Comparison of ENCODE assay signal across 1 cellular context in genomic region chr3:165728924-165729323, GRCh38.
TF ChIP-seq lines count a peak whose summit lies in the region.

No MANE protein-coding gene starts in this region.

TF ChIP-seq in HepG2, 621 proteins besides CTCF, POLR2A, EP300 and RAD21:
- no peak for TF ChIP-seq TCF7 (IDR thresholded peaks at IDR 0.05; ENCODE audit: low read depth)
- no peak for TF ChIP-seq ZBTB38 (CRISPR knock-in tag; IDR thresholded peaks at IDR 0.05)
- no peak for TF ChIP-seq RBAK (CRISPR knock-in tag; IDR thresholded peaks at IDR 0.05)
- no peak for TF ChIP-seq PPARG (CRISPR knock-in tag; conservative IDR thresholded peaks at IDR 0.05)
- TF ChIP-seq ZBTB20 (CRISPR knock-in tag; IDR thresholded peaks at IDR 0.05; ENCODE audit: borderline replicate concordance, low read depth): no peak
- no peak for TF ChIP-seq KLF9 (CRISPR knock-in tag; IDR thresholded peaks at IDR 0.05; ENCODE audit: low read depth)
- TF ChIP-seq CSRNP2 (CRISPR knock-in tag; conservative IDR thresholded peaks at IDR 0.05; ENCODE audit: low read depth): no peak
- no peak for TF ChIP-seq HDAC6 (IDR thresholded peaks at IDR 0.05; ENCODE audit: low read depth, low read length)
- TF ChIP-seq ZBTB42 (CRISPR knock-in tag; IDR thresholded peaks at IDR 0.05): no peak
- TF ChIP-seq SP140L (CRISPR knock-in tag; IDR thresholded peaks at IDR 0.05; ENCODE audit: borderline replicate concordance): no peak
- no peak for TF ChIP-seq ZNF225 (CRISPR knock-in tag; IDR thresholded peaks at IDR 0.05)
- TF ChIP-seq ZNF674 (CRISPR knock-in tag; IDR thresholded peaks at IDR 0.05; ENCODE audit: low read depth): no peak
- no peak for TF ChIP-seq KAT2B (IDR thresholded peaks at IDR 0.05; ENCODE audit: borderline replicate concordance, low read depth, low read length)
- no peak for TF ChIP-seq JARID2 (CRISPR knock-in tag; IDR thresholded peaks at IDR 0.05; ENCODE audit: insufficient replicate concordance)
- no peak for TF ChIP-seq LBX2 (CRISPR knock-in tag; IDR thresholded peaks at IDR 0.05; ENCODE audit: borderline replicate concordance)
- no peak for TF ChIP-seq MTF2 (CRISPR knock-in tag; IDR thresholded peaks at IDR 0.05; ENCODE audit: borderline replicate concordance)
- no peak for TF ChIP-seq ZMAT5 (CRISPR knock-in tag; IDR thresholded peaks at IDR 0.05; ENCODE audit: borderline replicate concordance, low read depth)
- TF ChIP-seq NCOA2 (CRISPR knock-in tag; IDR thresholded peaks at IDR 0.05): no peak
- TF ChIP-seq ZNF770 (CRISPR knock-in tag; IDR thresholded peaks at IDR 0.05): no peak
- TF ChIP-seq ZSCAN25 (CRISPR knock-in tag; IDR thresholded peaks at IDR 0.05): no peak
